ENCODE assay signal across 20 cellular contexts in the genomic region with DNA sequence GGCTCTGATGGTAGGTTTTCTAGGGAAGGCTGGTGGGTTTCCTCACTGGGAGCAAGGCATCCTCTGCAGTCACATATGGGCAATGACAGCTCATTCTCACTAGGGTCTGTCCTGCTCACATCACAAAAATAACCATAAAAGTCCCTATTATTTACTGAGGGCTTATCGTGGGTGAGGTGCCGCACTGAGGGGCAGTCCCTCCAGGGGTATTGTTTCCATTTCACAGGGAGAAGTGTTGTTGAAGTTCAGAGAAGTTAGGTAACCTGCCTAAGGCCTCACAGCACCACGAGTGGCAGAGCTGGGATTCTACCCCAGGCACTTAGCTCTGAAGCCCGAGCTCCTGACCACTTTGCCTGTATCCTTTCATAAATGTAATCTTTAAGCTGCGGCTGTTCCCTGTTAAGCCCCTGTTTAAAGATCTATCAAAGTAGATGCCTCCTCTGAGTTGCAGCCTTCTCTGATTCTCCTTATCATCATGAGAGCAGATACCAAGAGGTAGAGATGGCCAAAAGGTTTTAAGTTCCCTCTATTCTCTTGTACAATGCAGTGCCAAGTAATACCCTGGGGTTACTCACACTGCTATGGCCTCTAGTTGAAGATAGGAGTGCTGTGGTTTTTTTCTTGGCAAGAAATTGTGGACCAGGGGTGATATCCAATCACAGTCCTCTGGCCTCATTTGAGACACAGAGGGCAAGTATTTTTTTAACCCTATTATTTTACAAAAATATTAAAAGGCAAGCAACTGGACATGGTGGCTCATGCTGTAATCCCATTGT.
DNase-seq lines count a peak whose midpoint lies in the region; ATAC-seq and TF ChIP-seq lines count a peak whose summit lies in the region.
"Had no signal": no experiment of that assay in that cellular context is flagged by ENCODE, and none has a peak within 500 bp of the region (broad histone marks: within the 10 kb centered on the region; RNA-seq: fewer than 3 reads in every experiment).

No MANE protein-coding gene starts in this region.

- no peaks in the 10 kb centered on the region for H3K36me3 Mint-ChIP-seq in activated naive CD8-positive, alpha-beta T cell treated with anti-CD3 and anti-CD28 coated beads, Interleukin-2, amount 50 U/mL, for 24 hours (ENCODE audit: low read depth)
- no peaks in the 10 kb centered on the region for H3K36me3 Mint-ChIP-seq in activated naive CD8-positive, alpha-beta T cell treated with anti-CD3 and anti-CD28 coated beads for 36 hours
- H3K36me3 Mint-ChIP-seq: type B pancreatic cell had no signal

- H3K27me3 Mint-ChIP-seq in activated naive CD8-positive, alpha-beta T cell treated with anti-CD3 and anti-CD28 coated beads, Interleukin-2, amount 50 U/mL, for 24 hours = peaks cover 6% of the 10 kb centered on the region
- H3K27me3 Mint-ChIP-seq in activated naive CD8-positive, alpha-beta T cell treated with anti-CD3 and anti-CD28 coated beads for 36 hours = peaks cover 5% of the 10 kb centered on the region

- H3K4me3 ChIP-seq in fibroblast of mammary gland (ENCODE audit: control insufficient read depth, low read depth, low read length) = no peak overlapping the region
- H3K4me3 ChIP-seq: HAP-1, SJCRH30 had no signal

- TF ChIP-seq CTCF in fibroblast of mammary gland (conservative IDR thresholded peaks at IDR 0.05; ENCODE audit: control insufficient read depth, insufficient read depth, low read depth, low read length) = peak; percentile 12

- H3K27ac Mint-ChIP-seq in activated naive CD8-positive, alpha-beta T cell treated with anti-CD3 and anti-CD28 coated beads, Interleukin-2, amount 50 U/mL, for 24 hours = no peak overlapping the region
- H3K27ac Mint-ChIP-seq in activated naive CD8-positive, alpha-beta T cell treated with anti-CD3 and anti-CD28 coated beads for 36 hours = no peak overlapping the region
- H3K27ac Mint-ChIP-seq: activated T-helper 2 cell treated with anti-CD3 and anti-CD28 coated beads, Interferon-gamma antibody, Interleukin-2, Interleukin-4, amounts not matched to agents 10 μg/mL and 5 μg/mL and 100 μg/mL, durations not matched to agents 14 hours and 24 hours and 36 hours; T-helper 17 cell; type B pancreatic cell had no signal

- no peak for DNase-seq in activated naive CD8-positive, alpha-beta T cell treated with anti-CD3 and anti-CD28 coated beads, Interleukin-2, amount 50 U/mL, for 24 hours
- no peak for DNase-seq in activated naive CD8-positive, alpha-beta T cell treated with anti-CD3 and anti-CD28 coated beads for 36 hours
- peak; percentile 5 for DNase-seq in NCI-H69 (lab: John Stamatoyannopoulos, UW)
- peak; percentile 18 for DNase-seq in fibroblast of mammary gland (ENCODE audit: low read depth)
- DNase-seq in stimulated activated naive CD8-positive, alpha-beta T cell treated with anti-CD3 and anti-CD28 coated beads, Interleukin-15, Interleukin-2, amounts not matched to agents 100 U/mL and 50 U/mL, for 24 hours = no peak
- DNase-seq in NCI-H1694 treated with DMSO at 0.1 percent for 48 hours (lab: John Stamatoyannopoulos, UW) = no peak
- DNase-seq: Caco-2; NCI-H2081; NCI-H524; nucleus accumbens; stimulated activated naive CD4-positive, alpha-beta T cell treated with Interleukin-2 at 50 U/mL for 16 hours; T-helper 17 cell had no signal

- no peaks in the 10 kb centered on the region for H3K9me3 Mint-ChIP-seq in activated naive CD8-positive, alpha-beta T cell treated with anti-CD3 and anti-CD28 coated beads, Interleukin-2, amount 50 U/mL, for 24 hours
- H3K9me3 Mint-ChIP-seq in activated naive CD8-positive, alpha-beta T cell treated with anti-CD3 and anti-CD28 coated beads for 36 hours = no peaks in the 10 kb centered on the region
- H3K9me3 Mint-ChIP-seq: activated T-helper 2 cell treated with anti-CD3 and anti-CD28 coated beads, Interferon-gamma antibody, Interleukin-2, Interleukin-4, amounts not matched to agents 10 μg/mL and 5 μg/mL and 100 μg/mL, durations not matched to agents 14 hours and 24 hours and 36 hours; type B pancreatic cell had no signal

- H3K4me1 Mint-ChIP-seq in activated naive CD8-positive, alpha-beta T cell treated with anti-CD3 and anti-CD28 coated beads, Interleukin-2, amount 50 U/mL, for 24 hours = peaks cover 6% of the 10 kb centered on the region
- H3K4me1 Mint-ChIP-seq in activated naive CD8-positive, alpha-beta T cell treated with anti-CD3 and anti-CD28 coated beads for 36 hours = peaks cover 6% of the 10 kb centered on the region
- H3K4me1 Mint-ChIP-seq: T-helper 17 cell had no signal

- ATAC-seq in activated naive CD8-positive, alpha-beta T cell treated with anti-CD3 and anti-CD28 coated beads, Interleukin-2, amount 50 U/mL, for 24 hours = peak; percentile 93
- ATAC-seq in stimulated activated naive CD8-positive, alpha-beta T cell treated with anti-CD3 and anti-CD28 coated beads, Interleukin-15, Interleukin-2, amounts not matched to agents 100 U/mL and 50 U/mL, for 24 hours = peak; percentile 88
- no peak for ATAC-seq in GM18907 (IDR thresholded peaks at IDR 0.05; ENCODE audit: unreplicated experiment)
- ATAC-seq in GM18498 (IDR thresholded peaks at IDR 0.05; ENCODE audit: unreplicated experiment) = no peak
- ATAC-seq: left lobe of liver, sciatic nerve, T-helper 17 cell had no signal

- H3K4me3 Mint-ChIP-seq in activated naive CD8-positive, alpha-beta T cell treated with anti-CD3 and anti-CD28 coated beads, Interleukin-2, amount 50 U/mL, for 24 hours = no peak overlapping the region
- no peak overlapping the region for H3K4me3 Mint-ChIP-seq in activated naive CD8-positive, alpha-beta T cell treated with anti-CD3 and anti-CD28 coated beads for 36 hours
- H3K4me3 Mint-ChIP-seq: T-helper 17 cell, type B pancreatic cell had no signal

Comparison
In these comparisons a context has a peak if more than half of its experiments do, and no peak if none do; other contexts are left out.
1. ATAC-seq: peak in activated naive CD8-positive, alpha-beta T cell treated with anti-CD3 and anti-CD28 coated beads, Interleukin-2, amount 50 U/mL, for 24 hours (single experiment) and stimulated activated naive CD8-positive, alpha-beta T cell treated with anti-CD3 and anti-CD28 coated beads, Interleukin-15, Interleukin-2, amounts not matched to agents 100 U/mL and 50 U/mL, for 24 hours (single experiment); none in GM18907 (single experiment) and GM18498 (single experiment).
2. DNase-seq: peak in NCI-H69 (single experiment) and fibroblast of mammary gland (single experiment); none in activated naive CD8-positive, alpha-beta T cell treated with anti-CD3 and anti-CD28 coated beads, Interleukin-2, amount 50 U/mL, for 24 hours (single experiment), activated naive CD8-positive, alpha-beta T cell treated with anti-CD3 and anti-CD28 coated beads for 36 hours (single experiment), stimulated activated naive CD8-positive, alpha-beta T cell treated with anti-CD3 and anti-CD28 coated beads, Interleukin-15, Interleukin-2, amounts not matched to agents 100 U/mL and 50 U/mL, for 24 hours (single experiment) and NCI-H1694 treated with DMSO at 0.1 percent for 48 hours (single experiment).